ENCODE assay signal across 2 cellular contexts in the genomic region with DNA sequence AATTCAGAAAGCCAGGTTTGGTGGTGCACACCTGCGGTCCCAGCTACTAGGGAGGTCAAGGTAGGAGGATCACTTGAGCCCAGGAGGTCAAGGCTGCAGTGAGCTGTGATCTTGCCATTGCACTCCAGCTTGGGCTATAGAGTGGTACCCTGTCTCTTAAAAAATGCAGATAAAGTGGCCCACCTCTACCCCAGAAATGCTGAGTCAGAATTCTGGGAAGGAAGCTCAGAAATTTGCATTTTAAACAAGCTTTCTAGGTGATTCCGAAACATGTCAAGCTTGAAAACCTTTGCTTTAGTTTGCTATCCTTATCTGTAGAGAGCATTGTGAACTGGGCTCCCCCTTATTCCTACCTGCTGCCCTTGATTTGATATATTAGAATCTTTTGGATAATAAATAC.
TF ChIP-seq lines count a peak whose summit lies in the region.

No MANE protein-coding gene starts in this region.

TF ChIP-seq in HepG2, 621 proteins besides CTCF, POLR2A, EP300 and RAD21:
- TF ChIP-seq MAFK (conservative IDR thresholded peaks at IDR 0.05 in 1 of 2, IDR thresholded peaks at IDR 0.05 in 1 of 2; ENCODE audit: low read length in 2 of 2) (peak; percentile 79 to 91), DNMT1 (CRISPR knock-in tag; IDR thresholded peaks at IDR 0.05) (no peak), ZNF44 (CRISPR knock-in tag; IDR thresholded peaks at IDR 0.05) (no peak), PITX1 (CRISPR knock-in tag; IDR thresholded peaks at IDR 0.05) (no peak), MAFF (IDR thresholded peaks at IDR 0.05; ENCODE audit: low read depth, low read length) (peak; percentile 85), NFIC (IDR thresholded peaks at IDR 0.05; ENCODE audit: low read length) (no peak)
- TF ChIP-seq, protein P1, sequence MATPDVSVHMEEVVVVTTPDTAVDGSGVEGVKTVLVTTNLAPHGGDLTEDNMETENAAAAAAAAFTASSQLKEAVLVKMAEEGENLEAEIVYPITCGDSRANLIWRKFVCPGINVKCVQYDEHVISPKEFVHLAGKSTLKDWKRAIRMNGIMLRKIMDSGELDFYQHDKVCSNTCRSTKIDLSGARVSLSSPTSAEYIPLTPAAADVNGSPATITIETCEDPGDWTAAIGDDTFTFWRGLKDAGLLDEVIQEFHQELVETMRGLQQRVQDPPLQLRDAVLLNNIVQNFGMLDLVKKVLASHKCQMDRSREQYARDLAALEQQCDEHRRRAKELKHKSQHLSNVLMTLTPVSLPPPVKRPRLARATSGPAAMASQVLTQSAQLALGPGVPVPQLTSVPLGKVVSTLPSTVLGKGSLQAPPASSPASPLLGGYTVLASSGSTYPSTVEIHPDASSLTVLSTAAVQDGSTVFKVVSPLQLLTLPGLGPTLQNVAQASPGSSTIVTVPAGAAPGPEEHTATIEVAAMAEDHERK (CRISPR knock-in tag; IDR thresholded peaks at IDR 0.05; ENCODE audit: low read depth): no peak

TF ChIP-seq in H1, 55 proteins besides CTCF, POLR2A, EP300 and RAD21:
- TF ChIP-seq TCF12 (IDR thresholded peaks at IDR 0.05; ENCODE audit: low read depth, low read length) (no peak), KDM4A (IDR thresholded peaks at IDR 0.05; ENCODE audit: low read depth, low read length, severe bottlenecking) (no peak), CBX5 (IDR thresholded peaks at IDR 0.05; ENCODE audit: low read depth, low read length) (no peak), HDAC6 (IDR thresholded peaks at IDR 0.05; ENCODE audit: low read depth, low read length) (no peak), SIN3A (conservative IDR thresholded peaks at IDR 0.05 in 1 of 2, IDR thresholded peaks at IDR 0.05 in 1 of 2; ENCODE audit: low read depth in 1 of 2, low read length in 2 of 2) (no peak), SAP30 (IDR thresholded peaks at IDR 0.05; ENCODE audit: insufficient read depth, insufficient replicate concordance, low read length) (no peak), BCL11A (IDR thresholded peaks at IDR 0.05; ENCODE audit: low read depth in 2 of 2, low read length in 2 of 2) (no peak), JUND (IDR thresholded peaks at IDR 0.05; ENCODE audit: low read length) (no peak), MAFK (IDR thresholded peaks at IDR 0.05; ENCODE audit: low read depth, low read length) (peak; percentile 80), JUN (IDR thresholded peaks at IDR 0.05; ENCODE audit: low read depth, low read length) (no peak), ASH2L (IDR thresholded peaks at IDR 0.05; ENCODE audit: low read length) (no peak), NANOG (IDR thresholded peaks at IDR 0.05; ENCODE audit: insufficient read depth, low read depth, low read length, poor library complexity, severe bottlenecking) (no peak), SIRT6 (IDR thresholded peaks at IDR 0.05; ENCODE audit: low read length) (no peak), BACH1 (IDR thresholded peaks at IDR 0.05; ENCODE audit: low read length) (peak; percentile 67), NRF1 (IDR thresholded peaks at IDR 0.05; ENCODE audit: low read depth, low read length) (no peak), GTF2F1 (IDR thresholded peaks at IDR 0.05; ENCODE audit: borderline replicate concordance, low read depth, low read length) (no peak)
- TF ChIP-seq, protein P2, sequence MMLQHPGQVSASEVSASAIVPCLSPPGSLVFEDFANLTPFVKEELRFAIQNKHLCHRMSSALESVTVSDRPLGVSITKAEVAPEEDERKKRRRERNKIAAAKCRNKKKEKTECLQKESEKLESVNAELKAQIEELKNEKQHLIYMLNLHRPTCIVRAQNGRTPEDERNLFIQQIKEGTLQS (IDR thresholded peaks at IDR 0.05; ENCODE audit: insufficient read depth, low read depth, low read length): no peak
